1 cellular context compared by ENCODE assay signal in the genomic region with DNA sequence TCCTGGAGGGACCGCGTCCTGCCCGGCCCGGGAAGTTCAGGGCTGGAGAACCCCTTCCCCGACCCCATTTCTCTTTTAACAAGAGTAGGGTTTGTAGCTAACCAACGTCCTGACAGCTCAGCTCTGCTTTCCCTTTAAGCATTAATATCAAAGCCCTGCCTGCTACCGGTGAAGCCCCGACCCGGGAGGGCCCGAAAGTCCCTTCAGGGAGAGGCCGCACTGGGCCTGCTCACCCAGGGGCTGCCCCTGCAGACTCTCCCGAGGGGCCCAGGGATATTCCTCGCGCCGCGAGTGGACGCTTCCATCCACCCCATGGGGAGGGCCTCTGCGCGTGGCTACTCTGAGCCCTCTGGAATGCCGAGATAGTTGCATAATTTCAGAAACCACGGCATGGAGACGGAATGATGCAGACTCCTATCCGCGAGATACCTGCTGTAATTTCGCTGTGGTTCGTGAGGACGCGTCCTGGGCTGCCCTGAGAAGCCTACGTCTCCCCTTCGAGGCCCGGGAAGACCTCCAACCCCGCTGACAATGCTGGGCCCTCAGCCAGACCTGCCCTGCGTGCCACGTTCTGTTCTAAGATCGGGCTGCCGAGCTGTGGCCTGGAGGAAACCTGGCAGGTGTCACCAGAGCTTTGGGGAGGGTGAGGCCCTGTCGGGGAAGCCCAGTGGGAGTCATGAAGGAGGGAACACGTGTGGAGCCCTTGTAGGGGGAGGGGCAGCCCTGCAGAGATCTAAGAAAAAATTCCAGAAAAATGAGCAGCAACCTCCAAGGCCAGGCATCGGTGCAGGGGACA.
TF ChIP-seq lines count a peak whose summit lies in the region.

No MANE protein-coding gene starts in this region.

TF ChIP-seq in GM23338, 12 proteins besides CTCF, POLR2A, EP300 and RAD21 (continued from another document):
- TF ChIP-seq, protein P1, sequence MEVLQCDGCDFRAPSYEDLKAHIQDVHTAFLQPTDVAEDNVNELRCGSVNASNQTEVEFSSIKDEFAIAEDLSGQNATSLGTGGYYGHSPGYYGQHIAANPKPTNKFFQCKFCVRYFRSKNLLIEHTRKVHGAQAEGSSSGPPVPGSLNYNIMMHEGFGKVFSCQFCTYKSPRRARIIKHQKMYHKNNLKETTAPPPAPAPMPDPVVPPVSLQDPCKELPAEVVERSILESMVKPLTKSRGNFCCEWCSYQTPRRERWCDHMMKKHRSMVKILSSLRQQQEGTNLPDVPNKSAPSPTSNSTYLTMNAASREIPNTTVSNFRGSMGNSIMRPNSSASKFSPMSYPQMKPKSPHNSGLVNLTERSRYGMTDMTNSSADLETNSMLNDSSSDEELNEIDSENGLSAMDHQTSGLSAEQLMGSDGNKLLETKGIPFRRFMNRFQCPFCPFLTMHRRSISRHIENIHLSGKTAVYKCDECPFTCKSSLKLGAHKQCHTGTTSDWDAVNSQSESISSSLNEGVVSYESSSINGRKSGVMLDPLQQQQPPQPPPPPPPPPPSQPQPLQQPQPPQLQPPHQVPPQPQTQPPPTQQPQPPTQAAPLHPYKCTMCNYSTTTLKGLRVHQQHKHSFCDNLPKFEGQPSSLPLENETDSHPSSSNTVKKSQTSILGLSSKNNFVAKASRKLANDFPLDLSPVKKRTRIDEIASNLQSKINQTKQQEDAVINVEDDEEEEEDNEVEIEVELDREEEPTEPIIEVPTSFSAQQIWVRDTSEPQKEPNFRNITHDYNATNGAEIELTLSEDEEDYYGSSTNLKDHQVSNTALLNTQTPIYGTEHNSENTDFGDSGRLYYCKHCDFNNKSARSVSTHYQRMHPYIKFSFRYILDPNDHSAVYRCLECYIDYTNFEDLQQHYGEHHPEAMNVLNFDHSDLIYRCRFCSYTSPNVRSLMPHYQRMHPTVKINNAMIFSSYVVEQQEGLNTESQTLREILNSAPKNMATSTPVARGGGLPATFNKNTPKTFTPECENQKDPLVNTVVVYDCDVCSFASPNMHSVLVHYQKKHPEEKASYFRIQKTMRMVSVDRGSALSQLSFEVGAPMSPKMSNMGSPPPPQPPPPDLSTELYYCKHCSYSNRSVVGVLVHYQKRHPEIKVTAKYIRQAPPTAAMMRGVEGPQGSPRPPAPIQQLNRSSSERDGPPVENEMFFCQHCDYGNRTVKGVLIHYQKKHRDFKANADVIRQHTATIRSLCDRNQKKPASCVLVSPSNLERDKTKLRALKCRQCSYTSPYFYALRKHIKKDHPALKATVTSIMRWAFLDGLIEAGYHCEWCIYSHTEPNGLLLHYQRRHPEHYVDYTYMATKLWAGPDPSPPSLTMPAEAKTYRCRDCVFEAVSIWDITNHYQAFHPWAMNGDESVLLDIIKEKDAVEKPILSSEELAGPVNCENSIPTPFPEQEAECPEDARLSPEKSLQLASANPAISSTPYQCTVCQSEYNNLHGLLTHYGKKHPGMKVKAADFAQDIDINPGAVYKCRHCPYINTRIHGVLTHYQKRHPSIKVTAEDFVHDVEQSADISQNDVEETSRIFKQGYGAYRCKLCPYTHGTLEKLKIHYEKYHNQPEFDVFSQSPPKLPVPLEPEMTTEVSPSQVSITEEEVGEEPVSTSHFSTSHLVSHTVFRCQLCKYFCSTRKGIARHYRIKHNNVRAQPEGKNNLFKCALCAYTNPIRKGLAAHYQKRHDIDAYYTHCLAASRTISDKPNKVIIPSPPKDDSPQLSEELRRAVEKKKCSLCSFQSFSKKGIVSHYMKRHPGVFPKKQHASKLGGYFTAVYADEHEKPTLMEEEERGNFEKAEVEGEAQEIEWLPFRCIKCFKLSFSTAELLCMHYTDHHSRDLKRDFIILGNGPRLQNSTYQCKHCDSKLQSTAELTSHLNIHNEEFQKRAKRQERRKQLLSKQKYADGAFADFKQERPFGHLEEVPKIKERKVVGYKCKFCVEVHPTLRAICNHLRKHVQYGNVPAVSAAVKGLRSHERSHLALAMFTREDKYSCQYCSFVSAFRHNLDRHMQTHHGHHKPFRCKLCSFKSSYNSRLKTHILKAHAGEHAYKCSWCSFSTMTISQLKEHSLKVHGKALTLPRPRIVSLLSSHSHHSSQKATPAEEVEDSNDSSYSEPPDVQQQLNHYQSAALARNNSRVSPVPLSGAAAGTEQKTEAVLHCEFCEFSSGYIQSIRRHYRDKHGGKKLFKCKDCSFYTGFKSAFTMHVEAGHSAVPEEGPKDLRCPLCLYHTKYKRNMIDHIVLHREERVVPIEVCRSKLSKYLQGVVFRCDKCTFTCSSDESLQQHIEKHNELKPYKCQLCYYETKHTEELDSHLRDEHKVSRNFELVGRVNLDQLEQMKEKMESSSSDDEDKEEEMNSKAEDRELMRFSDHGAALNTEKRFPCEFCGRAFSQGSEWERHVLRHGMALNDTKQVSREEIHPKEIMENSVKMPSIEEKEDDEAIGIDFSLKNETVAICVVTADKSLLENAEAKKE (CRISPR knock-in tag; IDR thresholded peaks at IDR 0.05) = no peak
- TF ChIP-seq JUNB (IDR thresholded peaks at IDR 0.05; ENCODE audit: unreplicated experiment) (no peak), POLR2AphosphoS5 (IDR thresholded peaks at IDR 0.05; ENCODE audit: low read depth) (no peak), ZNF114 (CRISPR knock-in tag; IDR thresholded peaks at IDR 0.05) (no peak), NANOG (IDR thresholded peaks at IDR 0.05; ENCODE audit: borderline replicate concordance) (no peak), ZNF331 (CRISPR knock-in tag; IDR thresholded peaks at IDR 0.05; ENCODE audit: low read depth) (no peak)
